24 cellular contexts compared by ENCODE assay signal in genomic region chr5:57850109-57850508, GRCh38.
"Had no signal": no experiment of that assay in that cellular context is flagged by ENCODE, and none has a peak within 500 bp of the region (broad histone marks: within the 10 kb centered on the region; RNA-seq: fewer than 3 reads in every experiment).

No MANE protein-coding gene starts in this region.

- ATAC-seq: left cardiac atrium; lower lobe of right lung; natural killer cell treated with Interleukin-12 subunit alpha and Interleukin-12 subunit beta and Interleukin-15 and Interleukin-18, amount 100 ng/mL, for 72 hours; pancreas; right lobe of liver; stimulated activated naive B cell treated with anti-CD40 and anti-IgM and Interleukin-4, amounts not matched to agents 10 μg/mL and 1 μg/mL and 100 μg/mL, for 72 hours; stimulated activated naive CD8-positive, alpha-beta T cell treated with anti-CD3 and anti-CD28 coated beads, Interleukin-15, amount 100 ng/mL, for 72 hours; upper lobe of right lung had no signal

- H3K9me3 ChIP-seq: esophagus muscularis mucosa, left ventricle myocardium inferior, lower lobe of right lung, pancreas, right lobe of liver, spleen, testis, tibial nerve, upper lobe of right lung, vagina had no signal

- H3K4me3 ChIP-seq: esophagus muscularis mucosa, left ventricle myocardium inferior, lower lobe of right lung, neural progenitor cell, pancreas, right lobe of liver, spleen, testis, tibial nerve, upper lobe of right lung, vagina had no signal

- DNase-seq: cortex of kidney; foreskin fibroblast; immature natural killer cell; left cardiac atrium; left ventricle myocardium inferior; lower lobe of right lung; occipital lobe; pancreas; right lobe of liver; spleen; stimulated activated CD4-positive, alpha-beta T cell treated with anti-CD3 and anti-CD28 coated beads, Interleukin-15, amount 100 ng/mL, for 24 hours; stimulated activated CD4-positive, alpha-beta T cell treated with anti-CD3 and anti-CD28 coated beads, Interleukin-1b, Interleukin-23, amount 100 ng/mL, for 48 hours; stimulated activated CD4-positive, alpha-beta T cell treated with anti-CD3 and anti-CD28 coated beads, Interleukin-4, amount 100 ng/mL, for 24 hours; stimulated activated naive B cell treated with anti-CD40 and anti-IgM and Interleukin-4, amounts not matched to agents 10 μg/mL and 1 μg/mL and 100 μg/mL, for 72 hours; stimulated activated naive CD8-positive, alpha-beta T cell treated with anti-CD3 and anti-CD28 coated beads, Interleukin-15, amount 100 ng/mL, for 72 hours; testis; upper lobe of right lung had no signal

- FAIRE-seq: keratinocyte, pancreas had no signal

- H3K27ac ChIP-seq: epithelial cell of prostate, esophagus muscularis mucosa, left ventricle myocardium inferior, lower lobe of right lung, neural progenitor cell, pancreas, right lobe of liver, spleen, testis, tibial nerve, upper lobe of right lung, vagina had no signal

- H3K36me3 ChIP-seq: esophagus muscularis mucosa, left ventricle myocardium inferior, lower lobe of right lung, neural progenitor cell, pancreas, right lobe of liver, spleen, tibial nerve, upper lobe of right lung, vagina had no signal

- H3K4me1 ChIP-seq: lower lobe of right lung, neural progenitor cell, pancreas, right lobe of liver, spleen, testis, upper lobe of right lung had no signal

- H3K27me3 ChIP-seq: esophagus muscularis mucosa, neural progenitor cell, pancreas, right lobe of liver, spleen, testis, tibial nerve, upper lobe of right lung, vagina had no signal
